ENCODE assay signal across 1 cellular context in the genomic region with DNA sequence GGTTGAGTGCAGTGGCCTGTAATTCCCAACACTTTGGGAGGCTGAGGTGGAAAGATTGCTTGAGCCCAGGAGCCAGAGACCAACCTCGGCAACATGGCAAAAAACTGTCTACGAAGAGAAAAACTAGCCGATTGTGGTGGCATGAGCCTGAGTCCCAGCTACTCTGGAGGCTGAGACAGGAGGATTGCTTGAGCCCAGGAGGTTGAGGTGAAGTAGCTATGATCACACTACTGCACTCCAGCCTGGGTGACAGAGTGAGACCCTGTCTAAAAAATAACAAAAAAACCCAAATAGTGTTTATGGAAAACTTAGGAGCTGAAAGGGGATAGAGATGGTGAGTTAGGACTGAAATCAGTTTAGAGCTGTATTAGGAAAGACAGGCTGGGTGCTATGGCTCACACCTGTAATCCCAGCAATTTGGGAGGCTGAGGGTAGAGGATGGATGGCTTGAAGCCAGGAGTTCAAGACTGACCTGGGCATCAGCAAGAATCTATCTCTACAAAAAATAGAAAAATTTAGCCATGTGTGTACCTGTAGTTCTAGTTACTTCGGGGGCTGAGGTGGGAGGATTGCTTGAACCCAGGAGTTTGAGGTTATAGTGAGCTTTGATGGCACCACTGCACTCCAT.
TF ChIP-seq lines count a peak whose summit lies in the region.

No MANE protein-coding gene starts in this region.

TF ChIP-seq in endothelial cell of umbilical vein, 7 proteins besides CTCF, POLR2A, EP300 and RAD21:
- TF ChIP-seq MAX (IDR thresholded peaks at IDR 0.05; ENCODE audit: insufficient read depth, insufficient read length): no peak
- TF ChIP-seq MYC (IDR thresholded peaks at IDR 0.05; ENCODE audit: low read depth, low read length): no peak
- TF ChIP-seq EZH2 (IDR thresholded peaks at IDR 0.05; ENCODE audit: borderline replicate concordance, low read depth, low read length, severe bottlenecking): no peak
- TF ChIP-seq JUN (IDR thresholded peaks at IDR 0.05; ENCODE audit: borderline replicate concordance, insufficient read depth, insufficient read length, low read depth): no peak
- no peak for TF ChIP-seq POLR2AphosphoS5 (IDR thresholded peaks at IDR 0.05; ENCODE audit: insufficient read depth, low read depth, low read length)
- TF ChIP-seq FOS (IDR thresholded peaks at IDR 0.05; ENCODE audit: borderline replicate concordance, insufficient read depth, low read length): no peak
- TF ChIP-seq GATA2 (IDR thresholded peaks at IDR 0.05; ENCODE audit: insufficient read depth, insufficient read length, low read depth, low read length): no peak
TF ChIP-seq in endothelial cell of umbilical vein: peak in this region for 0.
